ENCODE assay signal across 12 cellular contexts in genomic region chr7:157150825-157151412, GRCh38. TPM values are rescaled to one million over a fixed set of nuclear protein-coding genes. Genes with fewer than 3 reads are reported as not detected.
DNase-seq lines count a peak whose midpoint lies in the region; ATAC-seq and TF ChIP-seq lines count a peak whose summit lies in the region.
"Had no signal": no experiment of that assay in that cellular context is flagged by ENCODE, and none has a peak within 500 bp of the region (broad histone marks: within the 10 kb centered on the region; RNA-seq: fewer than 3 reads in every experiment).

No MANE protein-coding gene starts in this region.

- peaks cover 66% of the 10 kb centered on the region for H3K4me1 Mint-ChIP-seq in WTC11

- POLR2A ChIA-PET in HEK293T (lab: Yijun Ruan, JAX), result interaction anchor here (0.7 to 1.4 kb wide), 4 partner anchors 9 to 140 kb away, joined by 4 to 5 read pairs (median 5); partner anchors contain the start of genes MNX1 and UBE3C
- POLR2A ChIA-PET in WTC11 (lab: Charles Lee), result no interaction called here

- H3K36me3 Mint-ChIP-seq in WTC11, result no peaks in the 10 kb centered on the region; the same call in 1 of the 2 replicates

- 51% methylated on average over 17 of the region's 17 CpGs for WGBS in right cardiac atrium

- no peak overlapping the region for H3K27ac ChIP-seq in right cardiac atrium (ENCODE audit: low read length)

- H3K9me3 ChIP-seq in right cardiac atrium (ENCODE audit: control insufficient read depth, low read length), result no peaks in the 10 kb centered on the region

- H3K27me3 ChIP-seq in right cardiac atrium (ENCODE audit: control insufficient read depth, insufficient read depth), result no peaks in the 10 kb centered on the region

- H3K4me3 Mint-ChIP-seq in WTC11, result no peak overlapping the region
- H3K4me3 Mint-ChIP-seq: T-helper 1 cell treated with Interleukin-12 subunit alpha and Interleukin-12 subunit beta and Interleukin-4 antibody, amounts not matched to agents 30 μg/mL and 1 μg/mL, for 36 hours had no signal

- no peaks in the 10 kb centered on the region for H3K9me3 Mint-ChIP-seq in WTC11
- H3K9me3 Mint-ChIP-seq: T-helper 1 cell treated with Interleukin-12 subunit alpha and Interleukin-12 subunit beta and Interleukin-4 antibody, amounts not matched to agents 30 μg/mL and 1 μg/mL, for 36 hours had no signal

- DNase-seq in HEK293T (ENCODE audit: extremely low spot score) (peak; percentile 64), WTC11 (ENCODE audit: low spot score) (peak; percentile 40), right cardiac atrium (peak; percentile 24 to 74 (median 66)), sciatic nerve (ENCODE audit: low spot score) (no peak), occipital lobe (lab: John Stamatoyannopoulos, UW) (no peak), SKM-1 treated with dmso at 0.1 percent for 144 hours (lab: John Stamatoyannopoulos, UW; ENCODE audit: unreplicated experiment) (no peak)
- DNase-seq: activated CD8-positive, alpha-beta memory T cell treated with anti-CD3 and anti-CD28 coated beads, Interleukin-2, amount 50 U/mL, for 4 hours; NCI-H2081 treated with DMSO at 0.1 percent for 48 hours; stimulated activated CD4-positive, alpha-beta T cell treated with anti-CD3 and anti-CD28 coated beads, Interleukin-15, amount 100 ng/mL, for 24 hours had no signal

- no peaks in the 10 kb centered on the region for H3K27me3 Mint-ChIP-seq in WTC11 (ENCODE audit: low read depth)

- no peak overlapping the region for H3K4me3 ChIP-seq in right cardiac atrium (ENCODE audit: low read length)

- peaks cover 8% of the 10 kb centered on the region for H3K4me1 ChIP-seq in right cardiac atrium (ENCODE audit: control insufficient read depth, insufficient read depth, low read length)

- intact Hi-C loops in right cardiac atrium (cut with DNase I) (no loop called here), sciatic nerve (cut with DNase I) (no loop called here)

- CTCF ChIA-PET in HEK293T (lab: Yijun Ruan, JAX), result interaction anchor here (0.6 kb wide), 1 partner anchor 195 kb away, joined by 3 read pairs; no protein-coding TSS in a partner anchor
- CTCF ChIA-PET in WTC11 (lab: Charles Lee), result interaction anchor here (0.5 kb wide), 1 partner anchor 181 kb away, joined by 3 read pairs; no protein-coding TSS in a partner anchor

- ATAC-seq in WTC11 (peak; percentile 88), right cardiac atrium (peak; percentile 64 to 87), sciatic nerve (peak; percentile 50), HG03135 (IDR thresholded peaks at IDR 0.05; ENCODE audit: unreplicated experiment) (no peak), GM18867 (IDR thresholded peaks at IDR 0.05; ENCODE audit: unreplicated experiment) (no peak)

- TF ChIP-seq CTCF in WTC11 (IDR thresholded peaks at IDR 0.05), result no peak

- peak overlapping the region; percentile 79 for H3K27ac Mint-ChIP-seq in WTC11
- H3K27ac Mint-ChIP-seq: T-helper 1 cell treated with Interleukin-12 subunit alpha and Interleukin-12 subunit beta and Interleukin-4 antibody, amounts not matched to agents 30 μg/mL and 1 μg/mL, for 36 hours had no signal

TF ChIP-seq in HEK293T, 16 proteins besides CTCF, POLR2A, EP300 and RAD21:
- TF ChIP-seq CTBP1 (IDR thresholded peaks at IDR 0.05; ENCODE audit: borderline replicate concordance), result no peak
- no peak for TF ChIP-seq FOXK2 (IDR thresholded peaks at IDR 0.05)
- TF ChIP-seq TARDBP (IDR thresholded peaks at IDR 0.05), result no peak
- no peak for TF ChIP-seq HDGF (IDR thresholded peaks at IDR 0.05; ENCODE audit: borderline replicate concordance)
- no peak for TF ChIP-seq SP1 (IDR thresholded peaks at IDR 0.05)
- no peak for TF ChIP-seq ELF4 (IDR thresholded peaks at IDR 0.05)
- TF ChIP-seq ZNF384 (IDR thresholded peaks at IDR 0.05), result no peak
- no peak for TF ChIP-seq BHLHE40 (IDR thresholded peaks at IDR 0.05; ENCODE audit: borderline replicate concordance)
- no peak for TF ChIP-seq FOXM1 (IDR thresholded peaks at IDR 0.05; ENCODE audit: borderline replicate concordance)
- no peak for TF ChIP-seq FOXA1 (IDR thresholded peaks at IDR 0.05)
- TF ChIP-seq SUZ12 (IDR thresholded peaks at IDR 0.05), result no peak
- no peak for TF ChIP-seq LEF1 (IDR thresholded peaks at IDR 0.05; ENCODE audit: borderline replicate concordance)
- TF ChIP-seq PKNOX1 (IDR thresholded peaks at IDR 0.05), result no peak
- no peak for TF ChIP-seq NFRKB (IDR thresholded peaks at IDR 0.05)
- no peak for TF ChIP-seq ARNT (IDR thresholded peaks at IDR 0.05)
- TF ChIP-seq L3MBTL2 (conservative IDR thresholded peaks at IDR 0.05), result no peak
TF ChIP-seq in HEK293T: peak in this region for 0.

TF ChIP-seq in WTC11, 78 proteins besides CTCF, POLR2A, EP300 and RAD21:
- TF ChIP-seq KAT7 (CRISPR knock-in tag; IDR thresholded peaks at IDR 0.05; ENCODE audit: borderline replicate concordance) (no peak), ESRRA (CRISPR knock-in tag; IDR thresholded peaks at IDR 0.05; ENCODE audit: borderline replicate concordance) (no peak), ELF4 (CRISPR knock-in tag; IDR thresholded peaks at IDR 0.05; ENCODE audit: low read depth) (no peak), IRF1 (CRISPR knock-in tag; IDR thresholded peaks at IDR 0.05) (no peak), ZNF219 (CRISPR knock-in tag; IDR thresholded peaks at IDR 0.05; ENCODE audit: borderline replicate concordance) (no peak), ZNF423 (CRISPR knock-in tag; IDR thresholded peaks at IDR 0.05) (0 out of 2 replicates have a peak, but pooled peaks have one; percentile 12), NFYB (CRISPR knock-in tag; conservative IDR thresholded peaks at IDR 0.05; ENCODE audit: low read depth) (no peak), ZNF121 (CRISPR knock-in tag; IDR thresholded peaks at IDR 0.05) (no peak), CDX4 (CRISPR knock-in tag; IDR thresholded peaks at IDR 0.05; ENCODE audit: borderline replicate concordance) (no peak), ATF2 (CRISPR knock-in tag; IDR thresholded peaks at IDR 0.05; ENCODE audit: borderline replicate concordance, low read depth) (no peak), GABPB1 (CRISPR knock-in tag; IDR thresholded peaks at IDR 0.05) (peak; percentile 13; the same call in 1 of the 2 replicates), CBFB (CRISPR knock-in tag; IDR thresholded peaks at IDR 0.05; ENCODE audit: low read depth) (no peak)

RNA-seq across cellular contexts. Expression of gene UBE3C, which starts 12.2 kb away (rescaled TPM):
- total RNA-seq in WTC11 (2021), result 52.4 to 59.7 TPM (median 53.8 TPM) in 3 replicates
- total RNA-seq in right cardiac atrium, result 10 to 100 TPM; 47.4 to 59.7 (median 54.8) TPM
- 22.0 TPM for polyA plus RNA-seq in right cardiac atrium
- total RNA-seq in sciatic nerve, result 55.5 TPM
- 108 TPM for total RNA-seq in occipital lobe

Comparison
In these comparisons a context has a peak if more than half of its experiments do, and no peak if none do; other contexts are left out.
1. DNase-seq: peak in HEK293T (single experiment), WTC11 (single experiment) and right cardiac atrium (3 of 3); none in sciatic nerve (single experiment), occipital lobe (single experiment) and SKM-1 treated with dmso at 0.1 percent for 144 hours (single experiment).
2. ATAC-seq: peak in WTC11 (single experiment), right cardiac atrium (2 of 2) and sciatic nerve (single experiment); none in HG03135 (single experiment) and GM18867 (single experiment).